12 cellular contexts compared by ENCODE assay signal in the genomic region with DNA sequence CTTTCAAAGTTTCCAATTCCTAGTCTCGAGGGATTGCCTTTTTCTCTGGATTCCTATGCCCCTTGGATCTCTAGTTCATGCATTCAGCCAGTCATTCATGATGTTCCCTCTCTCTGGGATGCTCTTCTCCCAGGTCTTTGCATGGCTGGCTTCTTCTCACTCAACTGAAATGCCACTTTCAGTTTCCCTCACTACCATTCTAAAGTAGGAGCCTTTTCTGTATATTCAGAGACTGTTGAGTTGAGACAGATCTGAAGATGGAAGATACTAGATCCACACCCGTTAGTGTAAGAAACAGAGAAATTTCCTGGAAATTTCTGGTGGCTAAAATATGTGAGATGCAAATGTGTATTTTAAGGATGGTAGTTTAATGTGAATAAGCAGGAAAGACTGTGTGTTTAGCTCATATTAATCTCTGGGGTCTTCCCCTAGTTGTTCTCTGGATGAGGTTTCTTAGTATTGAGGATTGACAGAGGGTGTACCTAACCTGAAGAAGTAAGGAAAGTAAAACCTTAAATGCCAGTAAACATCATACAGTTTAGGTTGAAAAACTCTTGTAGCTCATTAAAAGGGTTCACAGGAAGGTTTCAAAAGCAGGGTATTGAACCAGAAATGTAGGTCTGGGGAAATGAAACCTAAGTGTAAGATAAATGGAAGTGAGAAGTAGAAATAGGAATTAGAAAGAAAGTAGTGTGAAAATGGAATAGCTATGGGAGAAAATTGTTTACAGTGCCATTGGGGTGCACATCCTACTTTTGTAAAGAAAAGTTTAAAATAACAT.
DNase-seq lines count a peak whose midpoint lies in the region; ATAC-seq, FAIRE-seq and TF ChIP-seq lines count a peak whose summit lies in the region.
"Had no signal": no experiment of that assay in that cellular context is flagged by ENCODE, and none has a peak within 500 bp of the region (broad histone marks: within the 10 kb centered on the region; RNA-seq: fewer than 3 reads in every experiment).

No MANE protein-coding gene starts in this region.

- 83 to 88% methylated on average over 2 of the region's 2 CpGs for WGBS in sigmoid colon, 2 donors

- no peak for TF ChIP-seq EP300 in sigmoid colon (IDR thresholded peaks at IDR 0.05)

- peaks cover 27% of the 10 kb centered on the region for H3K4me1 ChIP-seq in endothelial cell of umbilical vein (ENCODE audit: control insufficient read depth, extremely low read depth, insufficient read depth, low read length)
- H3K4me1 ChIP-seq in sigmoid colon, result peaks cover 0 to 8% (median 0%) of the 10 kb centered on the region in 4 donors
- H3K4me1 ChIP-seq: parathyroid adenoma had no signal

- H3K9me3 Mint-ChIP-seq in natural killer cell treated with Interleukin-12 subunit alpha and Interleukin-12 subunit beta and Interleukin-15 and Interleukin-18, amount 100 ng/mL, for 72 hours, result peaks cover 3% of the 10 kb centered on the region
- H3K9me3 Mint-ChIP-seq: activated naive CD4-positive, alpha-beta T cell treated with anti-CD3 and anti-CD28 coated beads, Interleukin-2, amount 10 ng/mL, durations not matched to agents 7 days and 5 days had no signal

- TSS peak; percentile 96 for BruUV-seq in endothelial cell of umbilical vein (replicated peaks; lab: Mats Ljungman, UMichigan)

- ATAC-seq in GM18517 (IDR thresholded peaks at IDR 0.05; ENCODE audit: unreplicated experiment) (peak; percentile 83), GM21576 (IDR thresholded peaks at IDR 0.05; ENCODE audit: unreplicated experiment) (peak; percentile 77), HG03342 (IDR thresholded peaks at IDR 0.05; ENCODE audit: unreplicated experiment) (peak; percentile 76)
- no peak for ATAC-seq in natural killer cell treated with Interleukin-12 subunit alpha and Interleukin-12 subunit beta and Interleukin-15 and Interleukin-18, amount 100 ng/mL, for 72 hours

- H3K36me3 ChIP-seq in endothelial cell of umbilical vein (ENCODE audit: control insufficient read depth in 2 of 2, extremely low read depth in 1 of 2, insufficient read depth in 2 of 2, low read length in 2 of 2) (no peaks in the 10 kb centered on the region), sigmoid colon (no peaks in the 10 kb centered on the region)

- dilution Hi-C loops in endothelial cell of umbilical vein (cut with MboI; ENCODE audit: extremely low pct_ligation_motif_present, low sequenced_read_pairs), result no loop called here

- H3K4me3 ChIP-seq in endothelial cell of umbilical vein (replicated peaks in 1 of 3; ENCODE audit: insufficient read depth in 1 of 3, low read depth in 1 of 3, low read length in 3 of 3), result no peak overlapping the region
- H3K4me3 ChIP-seq in sigmoid colon, result no peak overlapping the region

- intact Hi-C loops in endothelial cell of umbilical vein (cut with micrococcal nuclease) (no loop called here), sigmoid colon (cut with DNase I) (no loop called here)

- no peak overlapping the region for H3K4me3 Mint-ChIP-seq in natural killer cell treated with Interleukin-12 subunit alpha and Interleukin-12 subunit beta and Interleukin-15 and Interleukin-18, amount 100 ng/mL, for 72 hours
- H3K4me3 Mint-ChIP-seq: activated naive CD4-positive, alpha-beta T cell treated with anti-CD3 and anti-CD28 coated beads, Interleukin-2, amount 10 ng/mL, durations not matched to agents 7 days and 5 days had no signal

- H3K27me3 ChIP-seq in endothelial cell of umbilical vein (ENCODE audit: control insufficient read depth in 2 of 2, insufficient read depth in 2 of 2, low read length in 2 of 2) (no peaks in the 10 kb centered on the region), sigmoid colon (no peaks in the 10 kb centered on the region)

- H3K4me2 ChIP-seq in endothelial cell of umbilical vein (ENCODE audit: insufficient read depth, low read length), result no peak overlapping the region

- no peak for TF ChIP-seq POLR2A in endothelial cell of umbilical vein (IDR thresholded peaks at IDR 0.05; ENCODE audit: low read depth, low read length)
- TF ChIP-seq POLR2A in sigmoid colon (IDR thresholded peaks at IDR 0.05), result no peak

- no peak overlapping the region for H3K27ac ChIP-seq in endothelial cell of umbilical vein (ENCODE audit: insufficient read depth, low read depth, low read length)
- no peak overlapping the region for H3K27ac ChIP-seq in sigmoid colon
- H3K27ac ChIP-seq: parathyroid adenoma had no signal

- H3K79me2 ChIP-seq in endothelial cell of umbilical vein (ENCODE audit: control insufficient read depth, insufficient read depth, low read length), result no peaks in the 10 kb centered on the region
- H3K79me2 ChIP-seq: parathyroid adenoma had no signal

- H3K9me3 ChIP-seq in endothelial cell of umbilical vein (replicated peaks; ENCODE audit: control insufficient read depth, insufficient read depth, low read length) (no peaks in the 10 kb centered on the region), sigmoid colon (no peaks in the 10 kb centered on the region)

- no peaks in the 10 kb centered on the region for H3K9me1 ChIP-seq in endothelial cell of umbilical vein (replicated peaks; ENCODE audit: control insufficient read depth, extremely low read depth, insufficient read depth, low read length)

- peaks cover 7 to 12% of the 10 kb centered on the region in 2 donors for H3K4me1 Mint-ChIP-seq in natural killer cell treated with Interleukin-12 subunit alpha and Interleukin-12 subunit beta and Interleukin-15 and Interleukin-18, amount 100 ng/mL, for 72 hours (ENCODE audit: low read depth in 2 of 2)
- H3K4me1 Mint-ChIP-seq: activated naive CD4-positive, alpha-beta T cell treated with anti-CD3 and anti-CD28 coated beads, Interleukin-2, amount 10 ng/mL, durations not matched to agents 7 days and 5 days had no signal

- H3K9ac ChIP-seq in endothelial cell of umbilical vein (replicated peaks; ENCODE audit: extremely low read depth, insufficient read depth, low read length), result no peak overlapping the region
- H3K9ac ChIP-seq: parathyroid adenoma had no signal

- FAIRE-seq in endothelial cell of umbilical vein (lab: Jason Lieb, UNC) (no peak), urothelium cell line (lab: Jason Lieb, UNC) (no peak)
- FAIRE-seq: endometrium had no signal

- no peak for DNase-seq in endothelial cell of umbilical vein (ENCODE audit: low read depth, low spot score)
- DNase-seq in sigmoid colon, result no peak
- DNase-seq in urothelium cell line (ENCODE audit: low spot score), result no peak
- no peak for DNase-seq in natural killer cell treated with Interleukin-12 subunit alpha and Interleukin-12 subunit beta and Interleukin-15 and Interleukin-18, amount 100 ng/mL, for 72 hours (ENCODE audit: low spot score)
- no peak for DNase-seq in activated CD4-positive, CD25-positive, alpha-beta regulatory T cell treated with anti-CD3 and anti-CD28 coated beads, Interleukin-2, amount 50 U/mL, for 72 hours
- DNase-seq: activated naive CD4-positive, alpha-beta T cell treated with anti-CD3 and anti-CD28 coated beads, Interleukin-2, amount 10 ng/mL, durations not matched to agents 7 days and 5 days; NCI-H345 had no signal

- H2AFZ ChIP-seq in endothelial cell of umbilical vein (ENCODE audit: low read depth, low read length), result peak overlapping the region; percentile 11
- H2AFZ ChIP-seq: parathyroid adenoma had no signal

- H3K36me3 Mint-ChIP-seq in natural killer cell treated with Interleukin-12 subunit alpha and Interleukin-12 subunit beta and Interleukin-15 and Interleukin-18, amount 100 ng/mL, for 72 hours, result no peaks in the 10 kb centered on the region
- H3K36me3 Mint-ChIP-seq: activated naive CD4-positive, alpha-beta T cell treated with anti-CD3 and anti-CD28 coated beads, Interleukin-2, amount 10 ng/mL, durations not matched to agents 7 days and 5 days had no signal

- TF ChIP-seq CTCF in endothelial cell of umbilical vein (IDR thresholded peaks at IDR 0.05; ENCODE audit: extremely low read depth in 1 of 2, insufficient read depth in 1 of 2, low read depth in 1 of 2, low read length in 2 of 2), result no peak
- TF ChIP-seq CTCF in sigmoid colon (IDR thresholded peaks at IDR 0.05), result no peak

- H3K27ac Mint-ChIP-seq in natural killer cell treated with Interleukin-12 subunit alpha and Interleukin-12 subunit beta and Interleukin-15 and Interleukin-18, amount 100 ng/mL, for 72 hours, result no peak overlapping the region
- H3K27ac Mint-ChIP-seq: activated naive CD4-positive, alpha-beta T cell treated with anti-CD3 and anti-CD28 coated beads, Interleukin-2, amount 10 ng/mL, durations not matched to agents 7 days and 5 days had no signal

- POLR2A ChIA-PET in endothelial cell of umbilical vein (lab: Charles Lee), result interaction anchor here (0.6 kb wide), 1 partner anchor 121 kb away, joined by 4 read pairs; no protein-coding TSS in a partner anchor

- H3K27me3 Mint-ChIP-seq in natural killer cell treated with Interleukin-12 subunit alpha and Interleukin-12 subunit beta and Interleukin-15 and Interleukin-18, amount 100 ng/mL, for 72 hours, result peaks cover 0 to 2% of the 10 kb centered on the region in 2 donors
- H3K27me3 Mint-ChIP-seq: activated naive CD4-positive, alpha-beta T cell treated with anti-CD3 and anti-CD28 coated beads, Interleukin-2, amount 10 ng/mL, durations not matched to agents 7 days and 5 days had no signal

- H4K20me1 ChIP-seq in endothelial cell of umbilical vein (replicated peaks; ENCODE audit: control insufficient read depth, extremely low read depth, insufficient read depth, low read length), result no peaks in the 10 kb centered on the region

- CTCF ChIA-PET in endothelial cell of umbilical vein (lab: Charles Lee), result interaction anchor here (1.5 to 3.2 kb wide), 2 partner anchors 124 to 132 kb away, joined by 4 to 17 read pairs; no protein-coding TSS in a partner anchor

TF ChIP-seq in endothelial cell of umbilical vein, 7 proteins besides CTCF, POLR2A, EP300 and RAD21:
- TF ChIP-seq JUN (IDR thresholded peaks at IDR 0.05; ENCODE audit: borderline replicate concordance, insufficient read depth, insufficient read length, low read depth) (no peak), EZH2 (IDR thresholded peaks at IDR 0.05; ENCODE audit: borderline replicate concordance, low read depth, low read length, severe bottlenecking) (no peak), GATA2 (IDR thresholded peaks at IDR 0.05; ENCODE audit: insufficient read depth, insufficient read length, low read depth, low read length) (no peak), MYC (IDR thresholded peaks at IDR 0.05; ENCODE audit: low read depth, low read length) (no peak), POLR2AphosphoS5 (IDR thresholded peaks at IDR 0.05; ENCODE audit: insufficient read depth, low read depth, low read length) (no peak), FOS (IDR thresholded peaks at IDR 0.05; ENCODE audit: borderline replicate concordance, insufficient read depth, low read length) (no peak)
- TF ChIP-seq, protein P1, sequence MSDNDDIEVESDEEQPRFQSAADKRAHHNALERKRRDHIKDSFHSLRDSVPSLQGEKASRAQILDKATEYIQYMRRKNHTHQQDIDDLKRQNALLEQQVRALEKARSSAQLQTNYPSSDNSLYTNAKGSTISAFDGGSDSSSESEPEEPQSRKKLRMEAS (IDR thresholded peaks at IDR 0.05; ENCODE audit: insufficient read depth, insufficient read length), result no peak
TF ChIP-seq in endothelial cell of umbilical vein: peak in this region for 0.

Comparison
In these comparisons a context has a peak if more than half of its experiments do, and no peak if none do; other contexts are left out.
1. ATAC-seq: peak in GM18517 (single experiment), GM21576 (single experiment) and HG03342 (single experiment); none in natural killer cell treated with Interleukin-12 subunit alpha and Interleukin-12 subunit beta and Interleukin-15 and Interleukin-18, amount 100 ng/mL, for 72 hours (0 of 2).